In the genomic region with DNA sequence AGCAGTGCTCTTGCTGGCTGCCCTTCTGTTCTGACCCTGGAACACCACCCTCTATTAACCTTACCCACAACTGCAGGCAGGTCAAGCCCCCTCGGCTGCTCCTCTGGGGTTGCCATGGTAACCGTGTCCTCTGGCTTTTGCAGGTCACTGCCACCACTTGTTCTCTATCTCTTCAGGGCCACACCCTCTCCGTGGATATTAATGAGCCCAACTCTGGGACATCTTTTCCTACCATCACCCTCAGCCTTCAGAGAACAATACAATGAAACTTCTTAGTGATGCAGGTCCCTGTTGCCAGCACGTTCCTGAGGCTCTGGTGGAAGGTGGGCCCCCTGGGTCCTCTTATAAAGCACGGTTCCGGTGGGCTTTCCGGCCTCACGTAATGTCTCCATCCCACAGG, we compare ENCODE assay signal across 21 cellular contexts. TPM values are rescaled to one million over a fixed set of nuclear protein-coding genes. Genes with fewer than 3 reads are reported as not detected.
A peak's percentile ranks its signal among the peaks of the same experiment; 100 is the strongest.
DNase-seq lines count a peak whose midpoint lies in the region; ATAC-seq and TF ChIP-seq lines count a peak whose summit lies in the region.
"Had no signal": no experiment of that assay in that cellular context is flagged by ENCODE, and none has a peak within 500 bp of the region (broad histone marks: within the 10 kb centered on the region; RNA-seq: fewer than 3 reads in every experiment).

No MANE protein-coding gene starts in this region.

- peak overlapping the region; percentile 99 for H3K4me3 ChIP-seq in CD4-positive, CD25-positive, alpha-beta regulatory T cell (ENCODE audit: low read depth, low read length)
- H3K4me3 ChIP-seq in CD4-positive, alpha-beta memory T cell (ENCODE audit: low read length in 2 of 2), result no peak overlapping the region
- H3K4me3 ChIP-seq: body of pancreas had no signal

- TF ChIP-seq CTCF in CD14-positive monocyte (IDR thresholded peaks at IDR 0.05), result no peak

- no peak for DNase-seq in CD4-positive, CD25-positive, alpha-beta regulatory T cell
- no peak for DNase-seq in CD4-positive, alpha-beta memory T cell
- DNase-seq in activated T-cell treated with anti-CD3 and anti-CD28 coated beads, Interleukin-2, amount 50 U/mL, for 4 hours, result no peak
- peak; percentile 24 for DNase-seq in islet precursor cell
- no peak for DNase-seq in DMS153 treated with DMSO at 0.1 percent for 48 hours (lab: John Stamatoyannopoulos, UW; ENCODE audit: unreplicated experiment)
- no peak for DNase-seq in CD14-positive monocyte (ENCODE audit: low spot score)
- no peak for DNase-seq in NCI-H1930 (lab: John Stamatoyannopoulos, UW)
- no peak for DNase-seq in UCSD-AML1 (lab: John Stamatoyannopoulos, UW; ENCODE audit: unreplicated experiment)
- DNase-seq: activated naive CD4-positive, alpha-beta T cell treated with anti-CD3 and anti-CD28 coated beads, Interleukin-2, amount 50 U/mL, for 16 hours; body of pancreas; Calu3; foreskin melanocyte; mesenchymal stem cell; NCI-H1417 treated with DMSO at 0.1 percent for 48 hours; NCI-H2171 treated with DMSO at 0.1 percent for 48 hours; small intestine; stimulated activated CD4-positive, alpha-beta T cell treated with anti-CD3 and anti-CD28 coated beads, Interleukin-4, amount 100 ng/mL, for 1 hour; WERI-Rb-1 had no signal

- peaks cover 25 to 92% (median 73%) of the 10 kb centered on the region in 4 donors for H3K4me1 Mint-ChIP-seq in CD4-positive, CD25-positive, alpha-beta regulatory T cell
- H3K4me1 Mint-ChIP-seq in CD4-positive, alpha-beta memory T cell, result peaks cover 76 to 97% (median 86%) of the 10 kb centered on the region in 4 donors
- H3K4me1 Mint-ChIP-seq in activated T-cell treated with anti-CD3 and anti-CD28 coated beads, Interleukin-2, amount 50 U/mL, for 4 hours (ENCODE audit: low read depth), result peaks cover 91% of the 10 kb centered on the region
- peaks cover 88% of the 10 kb centered on the region for H3K4me1 Mint-ChIP-seq in CD14-positive monocyte

- H3K27ac ChIP-seq in CD4-positive, CD25-positive, alpha-beta regulatory T cell (ENCODE audit: insufficient read depth, low read length, poor library complexity, severe bottlenecking), result peak overlapping the region; percentile 41
- peak overlapping the region; percentile 99 for H3K27ac ChIP-seq in CD4-positive, alpha-beta memory T cell (ENCODE audit: low read depth, low read length)
- H3K27ac ChIP-seq: body of pancreas, epithelial cell of prostate, WERI-Rb-1 had no signal

- H3K27me3 Mint-ChIP-seq in CD4-positive, CD25-positive, alpha-beta regulatory T cell, result no peaks in the 10 kb centered on the region
- H3K27me3 Mint-ChIP-seq in CD4-positive, alpha-beta memory T cell, result no peaks in the 10 kb centered on the region
- H3K27me3 Mint-ChIP-seq in activated T-cell treated with anti-CD3 and anti-CD28 coated beads, Interleukin-2, amount 50 U/mL, for 4 hours (ENCODE audit: low read depth), result no peaks in the 10 kb centered on the region
- H3K27me3 Mint-ChIP-seq in CD14-positive monocyte (ENCODE audit: low read depth in 3 of 3), result peaks cover 0 to 3% (median 0%) of the 10 kb centered on the region in 3 donors
- H3K27me3 Mint-ChIP-seq: dendritic cell treated with granulocyte-macrophage colony-stimulating factor and Interleukin-4, amounts not matched to agents 40 ng/mL and 50 ng/mL, for 4 days had no signal

- peak overlapping the region; percentile 93 to 100 (median 100) for H3K4me3 Mint-ChIP-seq in CD4-positive, CD25-positive, alpha-beta regulatory T cell
- peak overlapping the region; percentile 50 to 100 (median 98) for H3K4me3 Mint-ChIP-seq in CD4-positive, alpha-beta memory T cell
- peak overlapping the region; percentile 100 for H3K4me3 Mint-ChIP-seq in activated T-cell treated with anti-CD3 and anti-CD28 coated beads, Interleukin-2, amount 50 U/mL, for 4 hours
- peak overlapping the region in 1 of 2 donors; percentile 0 for H3K4me3 Mint-ChIP-seq in CD14-positive monocyte
- H3K4me3 Mint-ChIP-seq: dendritic cell treated with granulocyte-macrophage colony-stimulating factor and Interleukin-4, amounts not matched to agents 40 ng/mL and 50 ng/mL, for 4 days had no signal

- no peaks in the 10 kb centered on the region for H3K9me3 ChIP-seq in CD4-positive, CD25-positive, alpha-beta regulatory T cell (ENCODE audit: control insufficient read depth in 2 of 2, low read length in 2 of 2)
- H3K9me3 ChIP-seq in CD4-positive, alpha-beta memory T cell (ENCODE audit: control insufficient read depth in 1 of 2, low read length in 2 of 2), result no peaks in the 10 kb centered on the region
- H3K9me3 ChIP-seq: body of pancreas had no signal

- no peaks in the 10 kb centered on the region for H3K27me3 ChIP-seq in CD4-positive, CD25-positive, alpha-beta regulatory T cell (ENCODE audit: control insufficient read depth, insufficient read depth, low read length)
- no peaks in the 10 kb centered on the region for H3K27me3 ChIP-seq in CD4-positive, alpha-beta memory T cell (ENCODE audit: insufficient read depth, low read length)
- H3K27me3 ChIP-seq: body of pancreas had no signal

- peak overlapping the region; percentile 67 to 100 (median 98) for H3K27ac Mint-ChIP-seq in CD4-positive, CD25-positive, alpha-beta regulatory T cell
- H3K27ac Mint-ChIP-seq in CD4-positive, alpha-beta memory T cell, result peak overlapping the region; percentile 42 to 100 (median 93)
- H3K27ac Mint-ChIP-seq in CD14-positive monocyte, result peak overlapping the region in 2 of 7 donors; percentile 8 to 25
- H3K27ac Mint-ChIP-seq: dendritic cell treated with granulocyte-macrophage colony-stimulating factor and Interleukin-4, amounts not matched to agents 40 ng/mL and 50 ng/mL, for 4 days had no signal

- ATAC-seq in CD4-positive, CD25-positive, alpha-beta regulatory T cell (ENCODE audit: low read depth in 2 of 2), result no peak
- no peak for ATAC-seq in activated T-cell treated with anti-CD3 and anti-CD28 coated beads, Interleukin-2, amount 50 U/mL, for 4 hours
- ATAC-seq: body of pancreas had no signal

- peaks cover 34% of the 10 kb centered on the region for H3K36me3 Mint-ChIP-seq in CD4-positive, CD25-positive, alpha-beta regulatory T cell
- H3K36me3 Mint-ChIP-seq in CD4-positive, alpha-beta memory T cell, result peaks cover 18 to 81% of the 10 kb centered on the region in 2 donors
- H3K36me3 Mint-ChIP-seq in activated T-cell treated with anti-CD3 and anti-CD28 coated beads, Interleukin-2, amount 50 U/mL, for 4 hours (ENCODE audit: insufficient read depth), result peaks cover 35% of the 10 kb centered on the region
- H3K36me3 Mint-ChIP-seq in CD14-positive monocyte, result peaks cover 49 to 57% of the 10 kb centered on the region in 2 donors

- H3K4me1 ChIP-seq in CD4-positive, CD25-positive, alpha-beta regulatory T cell (ENCODE audit: control insufficient read depth, insufficient read depth, low read length, poor library complexity, severe bottlenecking), result peaks cover 92% of the 10 kb centered on the region
- H3K4me1 ChIP-seq in CD4-positive, alpha-beta memory T cell (ENCODE audit: insufficient read depth, low read length), result peaks cover 88% of the 10 kb centered on the region

- peaks cover 26% of the 10 kb centered on the region for H3K36me3 ChIP-seq in CD4-positive, CD25-positive, alpha-beta regulatory T cell (ENCODE audit: control insufficient read depth, insufficient read depth, low read length)
- peaks cover 5% of the 10 kb centered on the region for H3K36me3 ChIP-seq in CD4-positive, alpha-beta memory T cell (ENCODE audit: insufficient read depth, low read length)
- H3K36me3 ChIP-seq: WERI-Rb-1 had no signal

- POLR2A ChIA-PET in CD4-positive, alpha-beta memory T cell (lab: Charles Lee; ENCODE audit: partially characterized antibody), result interaction anchor here (1.5 to 1.6 kb wide), 2 partner anchors 9 to 22 kb away, joined by 3 to 4 read pairs; no protein-coding TSS in a partner anchor

- peaks cover 0 to 1% (median 0%) of the 10 kb centered on the region in 7 donors for H3K9me3 Mint-ChIP-seq in CD4-positive, CD25-positive, alpha-beta regulatory T cell
- H3K9me3 Mint-ChIP-seq in CD4-positive, alpha-beta memory T cell, result peaks cover 0 to 1% (median 0%) of the 10 kb centered on the region in 8 donors
- H3K9me3 Mint-ChIP-seq in activated T-cell treated with anti-CD3 and anti-CD28 coated beads, Interleukin-2, amount 50 U/mL, for 4 hours, result no peaks in the 10 kb centered on the region
- H3K9me3 Mint-ChIP-seq in CD14-positive monocyte, result peaks cover 0 to 3% (median 1%) of the 10 kb centered on the region in 7 donors
- H3K9me3 Mint-ChIP-seq: dendritic cell treated with granulocyte-macrophage colony-stimulating factor and Interleukin-4, amounts not matched to agents 40 ng/mL and 50 ng/mL, for 4 days had no signal

- intact Hi-C loops in CD4-positive, alpha-beta memory T cell (cut with micrococcal nuclease), result no loop called here
- intact Hi-C loops in CD14-positive monocyte (cut with micrococcal nuclease), result no loop called here

- CTCF ChIA-PET in CD4-positive, alpha-beta memory T cell (lab: Charles Lee; ENCODE audit: partially characterized antibody), result no interaction called here

RNA-seq across cellular contexts. Expression of gene MICB, which starts 30.8 kb away (rescaled TPM):
- 22.0 TPM for total RNA-seq in CD4-positive, CD25-positive, alpha-beta regulatory T cell
- 10 to 100 TPM in 3 of 4 donors, 1 to 10 TPM in 1; 7.8 to 13.7 (median 12.3) TPM for polyA plus RNA-seq in CD4-positive, CD25-positive, alpha-beta regulatory T cell
- total RNA-seq in CD4-positive, alpha-beta memory T cell, result 10 to 100 TPM; 21.4 to 26.3 TPM
- polyA plus RNA-seq in CD4-positive, alpha-beta memory T cell, result 10 to 100 TPM in 1 of 2 donors, 1 to 10 TPM in 1; 8.0 to 11.5 TPM
- 10 to 100 TPM; 11.3 to 14.9 (median 12.5) TPM for total RNA-seq in activated T-cell treated with anti-CD3 and anti-CD28 coated beads, Interleukin-2, amount 50 U/mL, for 4 hours
- polyA plus RNA-seq in CD14-positive monocyte, result 10 to 100 TPM in 1 of 2 donors, 1 to 10 TPM in 1; 8.1 to 11.4 TPM
- polyA plus RNA-seq: neural cell had no signal
